ENCODE assay signal across 8 cellular contexts in the genomic region with DNA sequence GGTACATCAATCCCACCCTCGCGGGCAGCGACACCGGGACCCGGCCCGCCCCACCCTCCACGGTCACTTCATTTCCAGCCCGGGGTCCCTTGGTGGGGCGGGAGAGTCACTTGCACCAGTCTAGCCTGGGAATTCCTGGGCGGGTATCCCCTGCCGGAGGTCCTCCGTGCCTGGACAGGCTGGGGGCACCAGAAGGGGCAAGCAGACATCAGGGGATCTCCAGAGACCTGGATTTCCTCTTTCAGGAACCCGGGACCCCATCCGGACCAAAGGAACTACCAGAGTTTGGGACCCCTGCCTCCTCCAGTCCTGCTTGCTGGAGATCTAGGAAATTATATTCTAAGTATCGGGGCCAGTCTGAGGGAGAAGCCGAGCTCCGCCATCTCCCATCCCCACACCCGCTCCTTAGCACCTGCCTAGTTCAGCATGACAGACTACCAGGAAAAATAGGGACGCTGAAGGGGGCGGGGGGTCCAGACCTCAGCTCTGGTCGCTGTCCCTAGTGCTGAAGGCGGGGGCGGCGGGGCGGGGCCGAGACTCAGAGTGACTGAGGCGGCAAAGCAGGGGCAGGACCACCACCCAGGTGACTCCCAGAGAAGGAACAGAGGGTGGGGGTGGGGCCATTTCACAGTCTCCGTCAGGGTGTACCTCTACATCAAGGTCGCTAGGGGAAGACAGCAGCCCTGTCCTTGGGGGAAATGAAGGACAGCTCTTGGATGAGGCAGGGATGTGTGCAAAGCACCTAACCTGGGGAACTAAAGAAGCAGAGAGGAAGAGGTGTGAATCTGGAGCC. TPM values are rescaled to one million over a fixed set of nuclear protein-coding genes. Genes with fewer than 3 reads are reported as not detected.
DNase-seq lines count a peak whose midpoint lies in the region; ATAC-seq and TF ChIP-seq lines count a peak whose summit lies in the region.

No MANE protein-coding gene starts in this region.

- no peaks in the 10 kb centered on the region for H3K27me3 Mint-ChIP-seq in natural killer cell treated with Interleukin-12 subunit alpha and Interleukin-12 subunit beta and Interleukin-15 and Interleukin-18, amount 100 ng/mL, for 72 hours

- TF ChIP-seq CTCF in epithelial cell of esophagus (IDR thresholded peaks at IDR 0.05; ENCODE audit: insufficient read depth, low read depth, low read length, missing control alignments) = peak; percentile 59

- CTCF ChIA-PET in HEK293T (lab: Yijun Ruan, JAX) = interaction anchor here (0.5 to 1.4 kb wide), 8 partner anchors 20 to 291 kb away, joined by 3 to 11 read pairs (median 4); no protein-coding TSS in a partner anchor

- H3K4me3 Mint-ChIP-seq in natural killer cell treated with Interleukin-12 subunit alpha and Interleukin-12 subunit beta and Interleukin-15 and Interleukin-18, amount 100 ng/mL, for 72 hours = peak overlapping the region; percentile 81

- no peak for ATAC-seq in natural killer cell treated with Interleukin-12 subunit alpha and Interleukin-12 subunit beta and Interleukin-15 and Interleukin-18, amount 100 ng/mL, for 72 hours
- peak; percentile 26 for ATAC-seq in stimulated activated naive CD8-positive, alpha-beta T cell treated with anti-CD3 and anti-CD28 coated beads, Interleukin-15, Interleukin-2, amounts not matched to agents 100 U/mL and 50 U/mL, for 24 hours
- ATAC-seq in GM18502 (IDR thresholded peaks at IDR 0.05; ENCODE audit: poor library complexity, unreplicated experiment) = no peak

- POLR2A ChIA-PET in HEK293T (lab: Yijun Ruan, JAX) = interaction anchor here (1.2 to 2.4 kb wide), 7 partner anchors 15 to 44 kb away, joined by 3 to 10 read pairs (median 4); a partner anchor contains a TSS

- H3K4me1 Mint-ChIP-seq in natural killer cell treated with Interleukin-12 subunit alpha and Interleukin-12 subunit beta and Interleukin-15 and Interleukin-18, amount 100 ng/mL, for 72 hours (ENCODE audit: low read depth in 2 of 2) = peaks cover 21 to 30% of the 10 kb centered on the region in 2 donors

- H3K4me3 ChIP-seq in epithelial cell of esophagus (ENCODE audit: low read length) = peak overlapping the region; percentile 65

- H3K27ac Mint-ChIP-seq in natural killer cell treated with Interleukin-12 subunit alpha and Interleukin-12 subunit beta and Interleukin-15 and Interleukin-18, amount 100 ng/mL, for 72 hours = no peak overlapping the region

- DNase-seq in AG20443 (ENCODE audit: low spot score) = peak; percentile 55
- DNase-seq in HEK293T (ENCODE audit: extremely low spot score) = peak; percentile 68
- peak; percentile 87 for DNase-seq in NCI-H82 (lab: John Stamatoyannopoulos, UW)
- DNase-seq in activated CD8-positive, alpha-beta memory T cell treated with anti-CD3 and anti-CD28 coated beads, Interleukin-2, amount 50 U/mL, for 4 hours = peak; percentile 76
- peak; percentile 59 for DNase-seq in epithelial cell of esophagus (ENCODE audit: low read depth)
- DNase-seq in natural killer cell treated with Interleukin-12 subunit alpha and Interleukin-12 subunit beta and Interleukin-15 and Interleukin-18, amount 100 ng/mL, for 72 hours (ENCODE audit: low spot score) = no peak
- DNase-seq in stimulated activated naive CD8-positive, alpha-beta T cell treated with anti-CD3 and anti-CD28 coated beads, Interleukin-15, Interleukin-2, amounts not matched to agents 100 U/mL and 50 U/mL, for 24 hours = peak; percentile 84

- H3K36me3 Mint-ChIP-seq in natural killer cell treated with Interleukin-12 subunit alpha and Interleukin-12 subunit beta and Interleukin-15 and Interleukin-18, amount 100 ng/mL, for 72 hours = no peaks in the 10 kb centered on the region

- no peaks in the 10 kb centered on the region for H3K9me3 Mint-ChIP-seq in natural killer cell treated with Interleukin-12 subunit alpha and Interleukin-12 subunit beta and Interleukin-15 and Interleukin-18, amount 100 ng/mL, for 72 hours

TF ChIP-seq in HEK293T, 16 proteins besides CTCF, POLR2A, EP300 and RAD21:
- no peak for TF ChIP-seq CTBP1 (IDR thresholded peaks at IDR 0.05; ENCODE audit: borderline replicate concordance)
- no peak for TF ChIP-seq LEF1 (IDR thresholded peaks at IDR 0.05; ENCODE audit: borderline replicate concordance)
- TF ChIP-seq, protein P1, sequence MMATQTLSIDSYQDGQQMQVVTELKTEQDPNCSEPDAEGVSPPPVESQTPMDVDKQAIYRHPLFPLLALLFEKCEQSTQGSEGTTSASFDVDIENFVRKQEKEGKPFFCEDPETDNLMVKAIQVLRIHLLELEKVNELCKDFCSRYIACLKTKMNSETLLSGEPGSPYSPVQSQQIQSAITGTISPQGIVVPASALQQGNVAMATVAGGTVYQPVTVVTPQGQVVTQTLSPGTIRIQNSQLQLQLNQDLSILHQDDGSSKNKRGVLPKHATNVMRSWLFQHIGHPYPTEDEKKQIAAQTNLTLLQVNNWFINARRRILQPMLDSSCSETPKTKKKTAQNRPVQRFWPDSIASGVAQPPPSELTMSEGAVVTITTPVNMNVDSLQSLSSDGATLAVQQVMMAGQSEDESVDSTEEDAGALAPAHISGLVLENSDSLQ (IDR thresholded peaks at IDR 0.05) = no peak
- no peak for TF ChIP-seq BHLHE40 (IDR thresholded peaks at IDR 0.05; ENCODE audit: borderline replicate concordance)

RNA-seq across cellular contexts. Expression of a gene that starts 0.8 kb away (rescaled TPM):
- 1 to 10 TPM; 2.0 to 4.7 TPM for total RNA-seq in natural killer cell treated with Interleukin-12 subunit alpha and Interleukin-12 subunit beta and Interleukin-15 and Interleukin-18, amount 100 ng/mL, for 72 hours

RNA-seq across cellular contexts. Expression of a gene that starts 4.8 kb away (rescaled TPM):
- total RNA-seq in natural killer cell treated with Interleukin-12 subunit alpha and Interleukin-12 subunit beta and Interleukin-15 and Interleukin-18, amount 100 ng/mL, for 72 hours = 100 to 1,000 TPM in 1 of 2 donors, 10 to 100 TPM in 1; 77.1 to 117 TPM

RNA-seq across cellular contexts. Expression of a gene that starts 15.9 kb away (rescaled TPM):
- 100 to 1,000 TPM; 134 to 169 TPM for total RNA-seq in natural killer cell treated with Interleukin-12 subunit alpha and Interleukin-12 subunit beta and Interleukin-15 and Interleukin-18, amount 100 ng/mL, for 72 hours

RNA-seq across cellular contexts. Expression of a gene that starts 22.8 kb away (rescaled TPM):
- total RNA-seq in natural killer cell treated with Interleukin-12 subunit alpha and Interleukin-12 subunit beta and Interleukin-15 and Interleukin-18, amount 100 ng/mL, for 72 hours = 10 to 100 TPM; 12.3 to 38.0 TPM

RNA-seq across cellular contexts. Expression of a gene that starts 23.1 kb away (rescaled TPM):
- not detected for total RNA-seq in natural killer cell treated with Interleukin-12 subunit alpha and Interleukin-12 subunit beta and Interleukin-15 and Interleukin-18, amount 100 ng/mL, for 72 hours
